18 cellular contexts compared by ENCODE assay signal in genomic region chr11:2741006-2741376, GRCh38. TPM values are rescaled to one million over a fixed set of nuclear protein-coding genes. Genes with fewer than 3 reads are reported as not detected.
DNase-seq lines count a peak whose midpoint lies in the region; ATAC-seq, FAIRE-seq and TF ChIP-seq lines count a peak whose summit lies in the region.
"Had no signal": no experiment of that assay in that cellular context is flagged by ENCODE, and none has a peak within 500 bp of the region (broad histone marks: within the 10 kb centered on the region; RNA-seq: fewer than 3 reads in every experiment).

No MANE protein-coding gene starts in this region.

- CTCF ChIA-PET in HCT116 (lab: Charles Lee) (no interaction called here), HepG2 (lab: Yijun Ruan, JAX; ENCODE audit: low intra/inter-chr PET ratio, low total read pairs) (no interaction called here)
- CTCF ChIA-PET in activated CD8-positive, alpha-beta T cell treated with anti-CD3 and anti-CD28 coated beads for 36 hours (lab: Charles Lee), result no interaction called here

- TF ChIP-seq POLR2A in HCT116 (IDR thresholded peaks at IDR 0.05; ENCODE audit: borderline replicate concordance, extremely low read depth, insufficient read depth, insufficient read length), result no peak
- no peak for TF ChIP-seq POLR2A in HepG2 (IDR thresholded peaks at IDR 0.05; ENCODE audit: insufficient read depth in 1 of 2, low read depth in 2 of 2, low read length in 2 of 2)
- TF ChIP-seq POLR2A in body of pancreas (IDR thresholded peaks at IDR 0.05), result no peak
- no peak for TF ChIP-seq POLR2A in stomach (IDR thresholded peaks at IDR 0.05)

- in situ Hi-C loops in HepG2 (cut with HindIII; ENCODE audit: extremely low pct_ligation_motif_present, low pct_unique_long_range_greater_than_20kb), result loop anchor here (25.0 kb wide), 1 partner anchor 529 kb away; no protein-coding TSS in a partner anchor

- H3K4me1 ChIP-seq in HCT116 (ENCODE audit: control insufficient read depth in 1 of 2, insufficient read depth in 2 of 2, low read length in 2 of 2), result peaks cover 5 to 16% of the 10 kb centered on the region in 2 experiments; a peak in 3 of 4 replicates
- peaks cover 61% of the 10 kb centered on the region for H3K4me1 ChIP-seq in HepG2 (ENCODE audit: insufficient read depth, low read length)
- peaks cover 12% of the 10 kb centered on the region for H3K4me1 ChIP-seq in body of pancreas
- peaks cover 14 to 44% (median 33%) of the 10 kb centered on the region in 4 donors for H3K4me1 ChIP-seq in stomach
- H3K4me1 ChIP-seq: HAP-1 had no signal

- TF ChIP-seq EP300 in HepG2 (IDR thresholded peaks at IDR 0.05; ENCODE audit: low read depth in 2 of 2, low read length in 2 of 2) (no peak), HepG2 (CRISPR knock-in tag; IDR thresholded peaks at IDR 0.05; ENCODE audit: borderline replicate concordance) (no peak), stomach (IDR thresholded peaks at IDR 0.05) (no peak)

- WGBS in HepG2 (ENCODE audit: low lambda C conversion rate), result 37% methylated on average over 5 of the region's 7 CpGs
- WGBS in body of pancreas, 2 donors, result 89 to 91% methylated on average over 6 to 7 of the region's 7 CpGs
- 78 to 91% (median 83%) methylated on average over 7 of the region's 7 CpGs for WGBS in stomach, 5 donors

- H3K36me3 Mint-ChIP-seq in activated CD8-positive, alpha-beta T cell treated with anti-CD3 and anti-CD28 coated beads for 36 hours (ENCODE audit: low read depth), result no peaks in the 10 kb centered on the region

- no peaks in the 10 kb centered on the region for H3K9me3 Mint-ChIP-seq in activated CD8-positive, alpha-beta T cell treated with anti-CD3 and anti-CD28 coated beads for 36 hours
- H3K9me3 Mint-ChIP-seq: neural crest cell had no signal

- peak; percentile 32 for ATAC-seq in HCT116
- ATAC-seq in activated CD8-positive, alpha-beta T cell treated with anti-CD3 and anti-CD28 coated beads for 36 hours, result peak; percentile 61
- ATAC-seq in HepG2, result peak; percentile 58
- ATAC-seq in stimulated activated naive CD8-positive, alpha-beta T cell treated with anti-CD3 and anti-CD28 coated beads, Interleukin-15, Interleukin-2, amounts not matched to agents 100 U/mL and 50 U/mL, for 24 hours, result peak; percentile 45
- no peak for ATAC-seq in body of pancreas
- ATAC-seq in GM18868 (IDR thresholded peaks at IDR 0.05; ENCODE audit: unreplicated experiment), result no peak

- H4K20me1 ChIP-seq in HCT116 (ENCODE audit: insufficient read depth) (no peaks in the 10 kb centered on the region), HepG2 (ENCODE audit: insufficient read depth, low read length) (no peaks in the 10 kb centered on the region)

- no TSS peak for BruUV-seq in HCT116 (replicated peaks; lab: Mats Ljungman, UMichigan)
- BruUV-seq in HepG2 (replicated peaks; lab: Mats Ljungman, UMichigan), result no TSS peak

- no peak overlapping the region for H3K4me3 Mint-ChIP-seq in activated CD8-positive, alpha-beta T cell treated with anti-CD3 and anti-CD28 coated beads for 36 hours
- H3K4me3 Mint-ChIP-seq: neural crest cell had no signal

- TF ChIP-seq CTCF in HCT116 (IDR thresholded peaks at IDR 0.05 in 2 of 3, conservative IDR thresholded peaks at IDR 0.05 in 1 of 3; ENCODE audit: borderline replicate concordance in 1 of 3, insufficient read depth in 1 of 3, low read depth in 2 of 3, low read length in 2 of 3) (no peak), HepG2 (CRISPR knock-in tag; IDR thresholded peaks at IDR 0.05) (no peak), body of pancreas (IDR thresholded peaks at IDR 0.05) (no peak), stomach (IDR thresholded peaks at IDR 0.05) (no peak)
- TF ChIP-seq CTCF in activated CD8-positive, alpha-beta T cell treated with anti-CD3 and anti-CD28 coated beads for 36 hours (IDR thresholded peaks at IDR 0.05), result no peak

- H3K36me3 ChIP-seq in HCT116 (ENCODE audit: control insufficient read depth in 1 of 2, insufficient read depth in 2 of 2, low read length in 2 of 2) (no peaks in the 10 kb centered on the region), HepG2 (replicated peaks in 1 of 2; ENCODE audit: control insufficient read depth in 1 of 2, insufficient read depth in 2 of 2, low read length in 2 of 2) (no peaks in the 10 kb centered on the region), body of pancreas (replicated peaks in 1 of 2; ENCODE audit: insufficient read depth in 1 of 2, low read depth in 2 of 2) (no peaks in the 10 kb centered on the region), stomach (no peaks in the 10 kb centered on the region)
- H3K36me3 ChIP-seq: gastroesophageal sphincter, HAP-1, suprapubic skin had no signal

- TF ChIP-seq RAD21 in HCT116 (IDR thresholded peaks at IDR 0.05; ENCODE audit: low read depth) (no peak), HepG2 (CRISPR knock-in tag; IDR thresholded peaks at IDR 0.05) (no peak)

- H3K4me2 ChIP-seq in HCT116 (ENCODE audit: low read length) (no peak overlapping the region), HepG2 (ENCODE audit: low read depth, low read length) (peak overlapping the region; percentile 70)

- no peaks in the 10 kb centered on the region for H3K79me2 ChIP-seq in HCT116 (ENCODE audit: insufficient read depth, low read length)
- H3K79me2 ChIP-seq in HepG2 (ENCODE audit: insufficient read depth, low read length), result no peaks in the 10 kb centered on the region

- H3K27ac ChIP-seq in HCT116 (ENCODE audit: low read depth, low read length) (no peak overlapping the region), HepG2 (ENCODE audit: extremely low read length, insufficient read depth, low read length) (no peak overlapping the region), body of pancreas (no peak overlapping the region), stomach (peak overlapping the region in 2 of 5 donors; percentile 33 to 49)
- H3K27ac ChIP-seq: coronary artery, suprapubic skin had no signal

- no peaks in the 10 kb centered on the region for H3K27me3 Mint-ChIP-seq in activated CD8-positive, alpha-beta T cell treated with anti-CD3 and anti-CD28 coated beads for 36 hours

- RAD21 ChIA-PET in HCT116 (lab: Charles Lee; ENCODE audit: low non-redundant PET in 1 of 2, low total read pairs in 2 of 2, uncharacterized antibody in 2 of 2, unreplicated experiment in 2 of 2), result no interaction called here

- no peaks in the 10 kb centered on the region for H3K9me3 ChIP-seq in HCT116 (ENCODE audit: control insufficient read depth in 1 of 2, insufficient read depth in 1 of 2, low read depth in 1 of 2, low read length in 2 of 2)
- no peaks in the 10 kb centered on the region for H3K9me3 ChIP-seq in HepG2 (ENCODE audit: low read length)
- H3K9me3 ChIP-seq in body of pancreas, result no peaks in the 10 kb centered on the region
- no peaks in the 10 kb centered on the region for H3K9me3 ChIP-seq in stomach
- H3K9me3 ChIP-seq: gastroesophageal sphincter, HAP-1, suprapubic skin had no signal

- no peak overlapping the region for H3K27ac Mint-ChIP-seq in activated CD8-positive, alpha-beta T cell treated with anti-CD3 and anti-CD28 coated beads for 36 hours

- H3K9me2 ChIP-seq in HCT116 (ENCODE audit: insufficient read depth), result no peaks in the 10 kb centered on the region

- POLR2A ChIA-PET in HCT116 (lab: Charles Lee), result no interaction called here
- POLR2A ChIA-PET in activated CD8-positive, alpha-beta T cell treated with anti-CD3 and anti-CD28 coated beads for 36 hours (lab: Charles Lee), result no interaction called here
- POLR2A ChIA-PET in HepG2 (lab: Yijun Ruan, JAX), result interaction anchor here (1.0 to 4.8 kb wide), 6 partner anchors 9 to 73 kb away, joined by 3 to 90 read pairs (median 16); partner anchors contain the start of gene KCNQ1OT1

- H2AFZ ChIP-seq in HCT116 (ENCODE audit: low read depth, low read length, poor library complexity, severe bottlenecking) (no peak overlapping the region), HepG2 (ENCODE audit: low read length) (no peak overlapping the region)

- no peaks in the 10 kb centered on the region for H3K4me1 Mint-ChIP-seq in activated CD8-positive, alpha-beta T cell treated with anti-CD3 and anti-CD28 coated beads for 36 hours (ENCODE audit: low read depth)

- no peaks in the 10 kb centered on the region for H3K27me3 ChIP-seq in HCT116 (ENCODE audit: insufficient read depth, low read length)
- H3K27me3 ChIP-seq in HepG2 (ENCODE audit: control insufficient read depth in 1 of 2, insufficient read depth in 2 of 2, low read length in 2 of 2), result peaks cover 10 to 38% of the 10 kb centered on the region in 2 experiments; a peak in 4 of 5 replicates
- no peaks in the 10 kb centered on the region for H3K27me3 ChIP-seq in body of pancreas
- H3K27me3 ChIP-seq in stomach, result no peaks in the 10 kb centered on the region
- H3K27me3 ChIP-seq: gastroesophageal sphincter, suprapubic skin had no signal

- intact Hi-C loops in HCT116 (cut with micrococcal nuclease) (no loop called here), HepG2 (cut with micrococcal nuclease; ENCODE audit: unreplicated experiment) (no loop called here), body of pancreas (cut with DNase I) (no loop called here), stomach (cut with DNase I; ENCODE audit: low total_unique reads) (no loop called here)
- intact Hi-C loops in activated CD8-positive, alpha-beta T cell treated with anti-CD3 and anti-CD28 coated beads for 36 hours (cut with micrococcal nuclease), result no loop called here

- H3K9ac ChIP-seq in HCT116 (ENCODE audit: low read length) (no peak overlapping the region), HepG2 (ENCODE audit: insufficient read depth, low read depth, low read length) (0 out of 2 replicates have a peak overlapping the region, but pooled peaks have one; percentile 10)

- no peak for FAIRE-seq in HepG2 (lab: Jason Lieb, UNC)

- DNase-seq in HCT116 (ENCODE audit: low read depth, low spot score) (no peak), HepG2 (ENCODE audit: low spot score) (no peak), body of pancreas (no peak), stomach (no peak)
- DNase-seq in activated CD8-positive, alpha-beta T cell treated with anti-CD3 and anti-CD28 coated beads for 36 hours, result no peak
- no peak for DNase-seq in stimulated activated naive CD8-positive, alpha-beta T cell treated with anti-CD3 and anti-CD28 coated beads, Interleukin-15, Interleukin-2, amounts not matched to agents 100 U/mL and 50 U/mL, for 24 hours
- DNase-seq: activated CD4-positive, alpha-beta T cell treated with anti-CD3 and anti-CD28 coated beads, Interleukin-2, amount 50 U/mL, for 48 hours; DMS153; MM.1S; NCI-H2081; NCI-H748 treated with DMSO at 0.1 percent for 48 hours; stimulated activated CD4-positive, alpha-beta T cell treated with anti-CD3 and anti-CD28 coated beads, Interleukin-2, amount 100 ng/mL, for 24 hours had no signal

- no peak overlapping the region for H3K4me3 ChIP-seq in HCT116 (replicated peaks in 1 of 2; ENCODE audit: low read depth in 1 of 2, low read length in 2 of 2)
- peak overlapping the region; percentile 16 to 40 (median 24); a peak in 2 of 6 replicates for H3K4me3 ChIP-seq in HepG2 (replicated peaks in 1 of 3; ENCODE audit: insufficient read depth in 1 of 3, low read depth in 2 of 3, low read length in 3 of 3)
- H3K4me3 ChIP-seq in body of pancreas, result no peak overlapping the region
- H3K4me3 ChIP-seq in stomach, result no peak overlapping the region
- H3K4me3 ChIP-seq: coronary artery, gastroesophageal sphincter, HAP-1, suprapubic skin had no signal

RNA-seq across cellular contexts. Expression of gene KCNQ1OT1, which starts 41.2 kb away (rescaled TPM):
- total RNA-seq in HCT116 (2021; ENCODE audit: unreplicated experiment) (1.1 TPM), HepG2 (2016; rRNA removed; fragmentation: Illumina TruSeq; extraction: Trizol) (2.5 and 18.9 TPM in 2 replicates), body of pancreas (1 to 10 TPM; 3.6 to 9.2 TPM), stomach (10 to 100 TPM in 1 of 5 donors, 1 to 10 TPM in 4; 2.2 to 15.1 (median 2.3) TPM)
- 0.09 and 0.11 TPM in 2 replicates for polyA plus RNA-seq in HCT116 (2012)
- total RNA-seq in activated CD8-positive, alpha-beta T cell treated with anti-CD3 and anti-CD28 coated beads for 36 hours, result under 1 TPM; 0.22 to 0.23 TPM
- 0.30 and 0.35 TPM in 2 replicates for total RNA-seq in HepG2 (2016; cell fraction: cytosol; rRNA removed; fragmentation: Illumina TruSeq; extraction: Trizol; ENCODE audit: low read depth)
- total RNA-seq in HepG2 (2016; cell fraction: insoluble cytoplasmic fraction; rRNA removed; fragmentation: Illumina TruSeq; extraction: Trizol), result 2.0 and 16.5 TPM in 2 replicates
- total RNA-seq in HepG2 (2016; cell fraction: membrane; rRNA removed; fragmentation: Illumina TruSeq; extraction: Trizol), result 0.90 and 1.1 TPM in 2 replicates
- total RNA-seq in HepG2 (2016; cell fraction: nucleus; rRNA removed; fragmentation: Illumina TruSeq; extraction: Trizol), result 66.8 and 83.4 TPM in 2 replicates
- polyA plus RNA-seq in HepG2 (2011; rRNA removed) (1.3 TPM in 2 replicates), stomach (under 1 TPM; under 0.01 to 0.12 (median 0.05) TPM)
- polyA plus RNA-seq in HepG2 (2011; cell fraction: cytosol; rRNA removed), result 0.05 TPM in 2 replicates
- polyA plus RNA-seq in HepG2 (2011; cell fraction: nucleus; rRNA removed), result 11.8 and 14.7 TPM in 2 replicates
- polyA plus RNA-seq in HepG2 (2012), result 1.9 and 2.0 TPM in 2 replicates
- 0.01 and 0.02 TPM in 2 replicates for polyA plus RNA-seq in HepG2 (2016; cell fraction: cytosol; fragmentation: Illumina TruSeq; extraction: Trizol; ENCODE audit: low read depth)
- 0.15 and 0.17 TPM in 2 replicates for polyA plus RNA-seq in HepG2 (2016; cell fraction: insoluble cytoplasmic fraction; fragmentation: Illumina TruSeq; extraction: Trizol; ENCODE audit: low read depth)
- 0.03 and 0.06 TPM in 2 replicates for polyA plus RNA-seq in HepG2 (2016; cell fraction: membrane; fragmentation: Illumina TruSeq; extraction: Trizol; ENCODE audit: low read depth)
- polyA plus RNA-seq in HepG2 (2016; cell fraction: nucleus; fragmentation: Illumina TruSeq; extraction: Trizol; ENCODE audit: insufficient read depth, low read depth), result 8.4 and 10.5 TPM in 2 replicates
- 0.05 and 36.1 TPM in 2 replicates for polyA minus RNA-seq in HepG2 (2011; rRNA and poly(A)+ RNA removed; ENCODE audit: low replicate concordance)
- polyA minus RNA-seq in HepG2 (2011; cell fraction: cytosol; rRNA and poly(A)+ RNA removed), result 0.79 and 0.97 TPM in 2 replicates
- 112 and 125 TPM in 2 replicates for polyA minus RNA-seq in HepG2 (2011; cell fraction: nucleus; rRNA and poly(A)+ RNA removed)

Comparison
In these comparisons a context has a peak if more than half of its experiments do, and no peak if none do; other contexts are left out.
1. ATAC-seq: peak in HCT116 (single experiment), activated CD8-positive, alpha-beta T cell treated with anti-CD3 and anti-CD28 coated beads for 36 hours (single experiment), HepG2 (single experiment) and stimulated activated naive CD8-positive, alpha-beta T cell treated with anti-CD3 and anti-CD28 coated beads, Interleukin-15, Interleukin-2, amounts not matched to agents 100 U/mL and 50 U/mL, for 24 hours (single experiment); none in body of pancreas (single experiment) and GM18868 (single experiment).
2. H3K4me3 ChIP-seq: peak in HepG2 (3 of 3); none in HCT116 (0 of 2), body of pancreas (0 of 2) and stomach (0 of 4).